Comparison of ENCODE assay signal across 14 cellular contexts in genomic region chr3:56123487-56123886, GRCh38.
DNase-seq lines count a peak whose midpoint lies in the region; ATAC-seq and TF ChIP-seq lines count a peak whose summit lies in the region.
"Had no signal": no experiment of that assay in that cellular context is flagged by ENCODE, and none has a peak within 500 bp of the region (broad histone marks: within the 10 kb centered on the region; RNA-seq: fewer than 3 reads in every experiment).

No MANE protein-coding gene starts in this region.

- peak overlapping the region; percentile 91 for H2BK120ac ChIP-seq in mesendoderm (ENCODE audit: low read depth, low read length)

- intact Hi-C loops in CD4-positive, alpha-beta memory T cell (cut with micrococcal nuclease) = no loop called here

- CTCF ChIA-PET in CD4-positive, alpha-beta memory T cell (lab: Charles Lee; ENCODE audit: partially characterized antibody) = no interaction called here

- no peak overlapping the region for H3K56ac ChIP-seq in mesendoderm (ENCODE audit: low read length)

- ATAC-seq in GM18519 (IDR thresholded peaks at IDR 0.05; ENCODE audit: low FRiP score, unreplicated experiment) = no peak

- H3K79me2 ChIP-seq in mesendoderm (ENCODE audit: control insufficient read depth, insufficient read depth, low read length) = no peaks in the 10 kb centered on the region

- H3K27me3 Mint-ChIP-seq in endodermal cell (ENCODE audit: insufficient read depth) = peaks cover 3% of the 10 kb centered on the region
- no peaks in the 10 kb centered on the region for H3K27me3 Mint-ChIP-seq in CD4-positive, alpha-beta memory T cell

- H2AK5ac ChIP-seq in mesendoderm (ENCODE audit: low read length) = no peak overlapping the region

- H3K9me3 Mint-ChIP-seq in endodermal cell = peaks cover 2% of the 10 kb centered on the region
- peaks cover 0 to 7% (median 1%) of the 10 kb centered on the region in 8 donors for H3K9me3 Mint-ChIP-seq in CD4-positive, alpha-beta memory T cell

- no peak overlapping the region for H4K5ac ChIP-seq in mesendoderm (ENCODE audit: low read length)

- no peaks in the 10 kb centered on the region for H3K27me3 ChIP-seq in endodermal cell (ENCODE audit: control insufficient read depth, insufficient read depth, low read length, poor library complexity, severe bottlenecking)
- no peaks in the 10 kb centered on the region for H3K27me3 ChIP-seq in mesendoderm (ENCODE audit: insufficient read depth, low read length, poor library complexity)
- H3K27me3 ChIP-seq in CD4-positive, alpha-beta memory T cell (ENCODE audit: insufficient read depth, low read length) = no peaks in the 10 kb centered on the region
- H3K27me3 ChIP-seq in suprapubic skin = no peaks in the 10 kb centered on the region

- no peak overlapping the region for H4K8ac ChIP-seq in mesendoderm (ENCODE audit: low read depth, low read length)

- no peaks in the 10 kb centered on the region for H3K36me3 Mint-ChIP-seq in endodermal cell (ENCODE audit: low read depth)
- H3K36me3 Mint-ChIP-seq in CD4-positive, alpha-beta memory T cell = no peaks in the 10 kb centered on the region

- 0 to 48% methylated on average over 2 to 3 of the region's 3 CpGs for WGBS in endodermal cell (ENCODE audit: insufficient coverage in 1 of 2, insufficient read length in 1 of 2), 2 experiments
- WGBS in mesendoderm (ENCODE audit: extremely low coverage, insufficient coverage, low lambda C conversion rate) = no CpG with 5 or more reads among the region's 3 CpGs
- WGBS in suprapubic skin = 84% methylated on average over 3 of the region's 3 CpGs

- no peak overlapping the region for H3K4me3 Mint-ChIP-seq in endodermal cell
- H3K4me3 Mint-ChIP-seq in CD4-positive, alpha-beta memory T cell = no peak overlapping the region

- H3K9me3 ChIP-seq in endodermal cell (ENCODE audit: control insufficient read depth, low read length) (peaks cover 5% of the 10 kb centered on the region), suprapubic skin (no peaks in the 10 kb centered on the region)
- H3K9me3 ChIP-seq in CD4-positive, alpha-beta memory T cell (ENCODE audit: control insufficient read depth in 1 of 2, low read length in 2 of 2) = no peaks in the 10 kb centered on the region

- no peaks in the 10 kb centered on the region for H3K79me1 ChIP-seq in mesendoderm (ENCODE audit: low read length)

- H2BK5ac ChIP-seq in mesendoderm (ENCODE audit: low read length) = peak overlapping the region; percentile 41

- H3K18ac ChIP-seq in mesendoderm (ENCODE audit: low read length) = peak overlapping the region; percentile 94

- no peak overlapping the region for H3K23ac ChIP-seq in mesendoderm (ENCODE audit: low read length)

- TF ChIP-seq EP300 in suprapubic skin (IDR thresholded peaks at IDR 0.05) = no peak

- H3K4me2 ChIP-seq in mesendoderm (ENCODE audit: low read length) = no peak overlapping the region
- H3K4me2 ChIP-seq: PC-9 had no signal

- H3K36me3 ChIP-seq in endodermal cell (ENCODE audit: control insufficient read depth, insufficient read depth, low read length) = no peaks in the 10 kb centered on the region
- no peaks in the 10 kb centered on the region for H3K36me3 ChIP-seq in mesendoderm (ENCODE audit: control insufficient read depth, insufficient read depth, low read length)
- H3K36me3 ChIP-seq in CD4-positive, alpha-beta memory T cell (ENCODE audit: insufficient read depth, low read length) = no peaks in the 10 kb centered on the region
- no peaks in the 10 kb centered on the region for H3K36me3 ChIP-seq in suprapubic skin

- TF ChIP-seq CTCF in endodermal cell (conservative IDR thresholded peaks at IDR 0.05) (no peak), suprapubic skin (IDR thresholded peaks at IDR 0.05) (no peak)

- H3K9ac ChIP-seq in endodermal cell (ENCODE audit: extremely low read depth, low read length, poor library complexity, severe bottlenecking) = peak overlapping the region; percentile 36
- H3K9ac ChIP-seq in mesendoderm (ENCODE audit: low read length) = no peak overlapping the region

- peaks cover 35% of the 10 kb centered on the region for H3K4me1 Mint-ChIP-seq in endodermal cell
- H3K4me1 Mint-ChIP-seq in CD4-positive, alpha-beta memory T cell = no peaks in the 10 kb centered on the region

- H3K27ac ChIP-seq in endodermal cell (ENCODE audit: low read depth, low read length) (peak overlapping the region; percentile 59), mesendoderm (ENCODE audit: low read depth, low read length) (peak overlapping the region; percentile 72), suprapubic skin (no peak overlapping the region)
- no peak overlapping the region for H3K27ac ChIP-seq in CD4-positive, alpha-beta memory T cell (ENCODE audit: low read depth, low read length)
- H3K27ac ChIP-seq: 22Rv1, PC-9 had no signal

- H3K4me1 ChIP-seq in endodermal cell (ENCODE audit: control insufficient read depth, insufficient read depth, low read length) = peaks cover 8% of the 10 kb centered on the region
- H3K4me1 ChIP-seq in mesendoderm (ENCODE audit: control insufficient read depth, low read depth, low read length) = peaks cover 14% of the 10 kb centered on the region
- H3K4me1 ChIP-seq in CD4-positive, alpha-beta memory T cell (ENCODE audit: insufficient read depth, low read length) = no peaks in the 10 kb centered on the region
- H3K4me1 ChIP-seq in suprapubic skin = no peaks in the 10 kb centered on the region

- H3K4ac ChIP-seq in mesendoderm (ENCODE audit: low read depth, low read length) = no peak overlapping the region

- peak overlapping the region; percentile 30 for H3K4me3 ChIP-seq in endodermal cell (ENCODE audit: low read length)
- H3K4me3 ChIP-seq in mesendoderm (ENCODE audit: low read length) = no peak overlapping the region
- no peak overlapping the region for H3K4me3 ChIP-seq in CD4-positive, alpha-beta memory T cell (ENCODE audit: low read length in 2 of 2)
- H3K4me3 ChIP-seq in suprapubic skin = no peak overlapping the region
- H3K4me3 ChIP-seq: PC-9 had no signal

- TF ChIP-seq POLR2A in suprapubic skin (IDR thresholded peaks at IDR 0.05) = no peak

- H2BK15ac ChIP-seq in mesendoderm (replicated peaks; ENCODE audit: low read depth) = peak overlapping the region; percentile 39

- peak in 2 of 3 experiments; percentile 0 to 16 for DNase-seq in NCI-H1417 (lab: John Stamatoyannopoulos, UW)
- no peak for DNase-seq in NCI-H1417 treated with DMSO at 0.1 percent for 48 hours (lab: John Stamatoyannopoulos, UW)
- DNase-seq in endodermal cell = peak; percentile 86
- peak; percentile 94 for DNase-seq in mesendoderm
- no peak for DNase-seq in central memory CD4-positive, alpha-beta T cell
- no peak for DNase-seq in CD4-positive, alpha-beta memory T cell
- no peak for DNase-seq in suprapubic skin (ENCODE audit: low spot score in 2 of 2)
- DNase-seq: DMS79 treated with DMSO at 0.1 percent for 48 hours, NCI-H2081, NCI-H510A, PC-9, T-helper 1 cell had no signal

- POLR2A ChIA-PET in CD4-positive, alpha-beta memory T cell (lab: Charles Lee; ENCODE audit: partially characterized antibody) = no interaction called here

- H3K27ac Mint-ChIP-seq in endodermal cell = no peak overlapping the region
- no peak overlapping the region for H3K27ac Mint-ChIP-seq in CD4-positive, alpha-beta memory T cell

Comparison
In these comparisons a context has a peak if more than half of its experiments do, and no peak if none do; other contexts are left out.
1. DNase-seq: peak in NCI-H1417 (2 of 3), endodermal cell (single experiment) and mesendoderm (single experiment); none in NCI-H1417 treated with DMSO at 0.1 percent for 48 hours (single experiment), central memory CD4-positive, alpha-beta T cell (single experiment), CD4-positive, alpha-beta memory T cell (0 of 5) and suprapubic skin (0 of 2).
2. H3K27ac ChIP-seq: peak in endodermal cell (single experiment) and mesendoderm (single experiment); none in CD4-positive, alpha-beta memory T cell (single experiment) and suprapubic skin (single experiment).